Comparison of ENCODE assay signal across 24 cellular contexts in the genomic region with DNA sequence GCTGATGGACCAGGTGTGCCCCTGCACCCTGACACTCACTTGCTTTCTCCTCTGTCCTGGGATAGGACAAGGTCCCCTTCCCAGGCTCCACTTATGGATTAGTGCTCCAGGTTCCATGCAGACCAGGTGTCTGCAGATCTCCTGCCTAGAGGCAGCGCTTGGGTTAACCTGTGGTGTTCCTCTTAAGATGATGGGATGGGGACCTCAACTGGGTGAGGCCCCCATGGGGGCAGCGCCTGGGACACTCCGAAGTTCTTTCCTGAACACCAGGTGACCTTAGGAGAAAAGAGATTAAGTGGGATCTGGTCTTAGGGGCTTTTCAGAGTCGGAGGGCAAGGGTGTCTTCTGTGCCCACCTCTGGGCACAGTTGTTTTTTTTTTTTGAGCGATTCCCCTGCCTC. TPM values are rescaled to one million over a fixed set of nuclear protein-coding genes. Genes with fewer than 3 reads are reported as not detected.
"Had no signal": no experiment of that assay in that cellular context is flagged by ENCODE, and none has a peak within 500 bp of the region (broad histone marks: within the 10 kb centered on the region; RNA-seq: fewer than 3 reads in every experiment).

No MANE protein-coding gene starts in this region.

- H3K4me3 ChIP-seq: body of pancreas, left lung, ovary, psoas muscle, tibial nerve had no signal

- H3K4me1 Mint-ChIP-seq: activated B cell treated with CpG ODN at 0.5 μM for 24 hours; activated CD8-positive, alpha-beta memory T cell treated with anti-CD3 and anti-CD28 coated beads, Interleukin-2, amount 10 ng/mL, durations not matched to agents 7 days and 5 days; naive B cell had no signal

- H3K4me1 ChIP-seq: body of pancreas, left lung, psoas muscle, tibial nerve had no signal

- H3K4me3 Mint-ChIP-seq: activated B cell treated with CpG ODN at 0.5 μM for 24 hours; activated CD8-positive, alpha-beta memory T cell treated with anti-CD3 and anti-CD28 coated beads, Interleukin-2, amount 10 ng/mL, durations not matched to agents 7 days and 5 days; activated CD8-positive, alpha-beta T cell treated with anti-CD3 and anti-CD28 coated beads, Interleukin-2, amount 10 ng/mL, durations not matched to agents 7 days and 5 days; activated naive CD8-positive, alpha-beta T cell; activated T-cell treated with anti-CD3 and anti-CD28 coated beads, Interleukin-2, amount 50 U/mL, for 72 hours; naive B cell; nephron progenitor cell; T-helper 2 cell treated with Interferon-gamma antibody and Interleukin-4, amounts not matched to agents 5 μg/mL and 100 μg/mL, for 36 hours had no signal

- H3K9me3 ChIP-seq: body of pancreas, left lung, ovary, psoas muscle, tibial nerve had no signal

- H3K9me3 Mint-ChIP-seq: activated B cell treated with CpG ODN at 0.5 μM for 24 hours; activated T-cell treated with anti-CD3 and anti-CD28 coated beads, Interleukin-2, amount 50 U/mL, for 72 hours; naive B cell; nephron progenitor cell; T-helper 2 cell treated with Interferon-gamma antibody and Interleukin-4, amounts not matched to agents 5 μg/mL and 100 μg/mL, for 36 hours had no signal

- ATAC-seq: activated CD8-positive, alpha-beta memory T cell treated with anti-CD3 and anti-CD28 coated beads, Interleukin-2, amount 10 ng/mL, durations not matched to agents 7 days and 5 days; activated CD8-positive, alpha-beta T cell treated with anti-CD3 and anti-CD28 coated beads, Interleukin-2, amount 10 ng/mL, durations not matched to agents 7 days and 5 days; activated T-cell treated with anti-CD3 and anti-CD28 coated beads, Interleukin-2, amount 50 U/mL, for 72 hours; body of pancreas; esophagus mucosa; left lung; psoas muscle had no signal

- H3K27ac ChIP-seq: body of pancreas, left lung, ovary, psoas muscle, tibial nerve had no signal

- H3K27me3 ChIP-seq: body of pancreas, left lung, ovary, tibial nerve had no signal

- H3K36me3 ChIP-seq: left lung, ovary, tibial nerve had no signal

- DNase-seq: activated B cell treated with CpG ODN at 0.5 μM for 24 hours; activated CD8-positive, alpha-beta memory T cell treated with anti-CD3 and anti-CD28 coated beads, Interleukin-2, amount 10 ng/mL, durations not matched to agents 7 days and 5 days; activated CD8-positive, alpha-beta T cell treated with anti-CD3 and anti-CD28 coated beads, Interleukin-2, amount 10 ng/mL, durations not matched to agents 7 days and 5 days; activated naive CD4-positive, alpha-beta T cell; activated T-cell treated with anti-CD3 and anti-CD28 coated beads, Interleukin-2, amount 50 U/mL, for 72 hours; anterior cingulate cortex; foreskin fibroblast; head of caudate nucleus; kidney glomerular epithelial cell; left lung; mammary epithelial cell; naive B cell; nephron progenitor cell; ovary; stimulated activated CD4-positive, alpha-beta T cell treated with anti-CD3 and anti-CD28 coated beads, Interleukin-2, amount 100 ng/mL, for 48 hours; stimulated activated naive CD4-positive, alpha-beta T cell treated with Interleukin-2 at 50 U/mL for 16 hours; T-helper 1 cell had no signal

- H3K36me3 Mint-ChIP-seq: activated CD8-positive, alpha-beta memory T cell treated with anti-CD3 and anti-CD28 coated beads, Interleukin-2, amount 10 ng/mL, durations not matched to agents 7 days and 5 days; activated naive CD8-positive, alpha-beta T cell; naive B cell had no signal

RNA-seq across cellular contexts. Expression of gene TNNT2, which starts 21.2 kb away (rescaled TPM):
- total RNA-seq: activated B cell treated with CpG ODN at 0.5 μM for 24 hours; activated CD8-positive, alpha-beta memory T cell treated with anti-CD3 and anti-CD28 coated beads, Interleukin-2, amount 10 ng/mL, durations not matched to agents 7 days and 5 days; activated CD8-positive, alpha-beta T cell treated with anti-CD3 and anti-CD28 coated beads, Interleukin-2, amount 10 ng/mL, durations not matched to agents 7 days and 5 days; activated T-cell treated with anti-CD3 and anti-CD28 coated beads, Interleukin-2, amount 50 U/mL, for 72 hours had no signal

RNA-seq across cellular contexts. Expression of gene LAD1, which starts 42.9 kb away (rescaled TPM):
- total RNA-seq: activated B cell treated with CpG ODN at 0.5 μM for 24 hours; activated CD8-positive, alpha-beta memory T cell treated with anti-CD3 and anti-CD28 coated beads, Interleukin-2, amount 10 ng/mL, durations not matched to agents 7 days and 5 days; activated CD8-positive, alpha-beta T cell treated with anti-CD3 and anti-CD28 coated beads, Interleukin-2, amount 10 ng/mL, durations not matched to agents 7 days and 5 days; activated T-cell treated with anti-CD3 and anti-CD28 coated beads, Interleukin-2, amount 50 U/mL, for 72 hours; temporal lobe; tibial nerve had no signal
